Comparison of ENCODE assay signal across 21 cellular contexts in genomic region chr7:106566174-106566573, GRCh38.
DNase-seq lines count a peak whose midpoint lies in the region; ATAC-seq and TF ChIP-seq lines count a peak whose summit lies in the region.
"Had no signal": no experiment of that assay in that cellular context is flagged by ENCODE, and none has a peak within 500 bp of the region (broad histone marks: within the 10 kb centered on the region; RNA-seq: fewer than 3 reads in every experiment).

No MANE protein-coding gene starts in this region.

- H3K79me2 ChIP-seq in mesendoderm (ENCODE audit: control insufficient read depth, insufficient read depth, low read length) (no peaks in the 10 kb centered on the region), smooth muscle cell (ENCODE audit: low read depth) (no peaks in the 10 kb centered on the region)

- WGBS in esophagus muscularis mucosa: 71% methylated on average over 6 of the region's 6 CpGs
- WGBS in mesendoderm (ENCODE audit: extremely low coverage, insufficient coverage, low lambda C conversion rate): no CpG with 5 or more reads among the region's 6 CpGs
- WGBS in smooth muscle cell (ENCODE audit: low lambda C conversion rate): 54% methylated on average over 6 of the region's 6 CpGs
- whole genome bisulfite sequencing in right cardiac atrium: 62% methylated on average over 6 of the region's 6 CpGs

- H3K56ac ChIP-seq in mesendoderm (ENCODE audit: low read length): no peak overlapping the region

- H3K27ac ChIP-seq in esophagus muscularis mucosa (replicated peaks in 1 of 4) (no peak overlapping the region), mesendoderm (ENCODE audit: low read depth, low read length) (no peak overlapping the region), smooth muscle cell (ENCODE audit: low read depth) (peak overlapping the region; percentile 58), right cardiac atrium (ENCODE audit: low read length) (no peak overlapping the region)
- H3K27ac ChIP-seq: GM23248, HL-60 had no signal

- H3K36me3 ChIP-seq in esophagus muscularis mucosa: no peaks in the 10 kb centered on the region
- H3K36me3 ChIP-seq in mesendoderm (ENCODE audit: control insufficient read depth, insufficient read depth, low read length): no peaks in the 10 kb centered on the region
- H3K36me3 ChIP-seq in smooth muscle cell (ENCODE audit: low read depth): no peaks in the 10 kb centered on the region
- no peaks in the 10 kb centered on the region for H3K36me3 ChIP-seq in H7 (replicated peaks; ENCODE audit: control insufficient read depth, insufficient read depth, low read length)
- H3K36me3 ChIP-seq: BE2C had no signal

- H4K20me1 ChIP-seq in smooth muscle cell (ENCODE audit: low read depth): no peaks in the 10 kb centered on the region

- peak overlapping the region; percentile 35 for H2AFZ ChIP-seq in smooth muscle cell (ENCODE audit: low read depth)
- H2AFZ ChIP-seq: GM23248 had no signal

- no peak overlapping the region for H3K4ac ChIP-seq in mesendoderm (ENCODE audit: low read depth, low read length)

- H3K27me3 ChIP-seq in esophagus muscularis mucosa (no peaks in the 10 kb centered on the region), mesendoderm (ENCODE audit: insufficient read depth, low read length, poor library complexity) (no peaks in the 10 kb centered on the region), smooth muscle cell (ENCODE audit: low read depth) (no peaks in the 10 kb centered on the region), H7 (ENCODE audit: control insufficient read depth, insufficient read depth, low read length) (no peaks in the 10 kb centered on the region; the same call in 1 of the 2 replicates), right cardiac atrium (ENCODE audit: control insufficient read depth, insufficient read depth) (no peaks in the 10 kb centered on the region)
- H3K27me3 ChIP-seq: BE2C had no signal

- H2BK120ac ChIP-seq in mesendoderm (ENCODE audit: low read depth, low read length): no peak overlapping the region

- H2BK5ac ChIP-seq in mesendoderm (ENCODE audit: low read length): no peak overlapping the region

- no peak for ATAC-seq in right cardiac atrium
- no peak for ATAC-seq in GM18867 (IDR thresholded peaks at IDR 0.05; ENCODE audit: unreplicated experiment)
- ATAC-seq: GM12878, HCT116 had no signal

- H3K23ac ChIP-seq in mesendoderm (ENCODE audit: low read length): no peak overlapping the region

- TF ChIP-seq CTCF in esophagus muscularis mucosa (IDR thresholded peaks at IDR 0.05): no peak
- TF ChIP-seq CTCF in smooth muscle cell (IDR thresholded peaks at IDR 0.05; ENCODE audit: borderline replicate concordance, insufficient read depth, poor library complexity, severe bottlenecking): no peak

- no peaks in the 10 kb centered on the region for H3K79me1 ChIP-seq in mesendoderm (ENCODE audit: low read length)

- peaks cover 10 to 21% (median 16%) of the 10 kb centered on the region in 4 donors for H3K4me1 ChIP-seq in esophagus muscularis mucosa
- peaks cover 7% of the 10 kb centered on the region for H3K4me1 ChIP-seq in mesendoderm (ENCODE audit: control insufficient read depth, low read depth, low read length)
- H3K4me1 ChIP-seq in smooth muscle cell (ENCODE audit: low read depth): no peaks in the 10 kb centered on the region
- H3K4me1 ChIP-seq in right cardiac atrium (ENCODE audit: control insufficient read depth, insufficient read depth, low read length): no peaks in the 10 kb centered on the region

- no peak overlapping the region for H3K18ac ChIP-seq in mesendoderm (ENCODE audit: low read length)

- H3K9ac ChIP-seq in mesendoderm (ENCODE audit: low read length): no peak overlapping the region
- H3K9ac ChIP-seq in smooth muscle cell (ENCODE audit: low read depth): no peak overlapping the region
- H3K9ac ChIP-seq: GM23248 had no signal

- H4K5ac ChIP-seq in mesendoderm (ENCODE audit: low read length): no peak overlapping the region

- H3K4me3 ChIP-seq in esophagus muscularis mucosa (no peak overlapping the region), mesendoderm (ENCODE audit: low read length) (no peak overlapping the region), smooth muscle cell (no peak overlapping the region), H7 (ENCODE audit: insufficient read depth, low read depth, low read length) (no peak overlapping the region), right cardiac atrium (ENCODE audit: low read length) (no peak overlapping the region)
- H3K4me3 ChIP-seq: GM12878, GM23248 had no signal

- H4K8ac ChIP-seq in mesendoderm (ENCODE audit: low read depth, low read length): no peak overlapping the region

- TF ChIP-seq EP300 in esophagus muscularis mucosa (IDR thresholded peaks at IDR 0.05): no peak

- TF ChIP-seq POLR2A in esophagus muscularis mucosa (IDR thresholded peaks at IDR 0.05; ENCODE audit: low read depth): no peak

- no peak overlapping the region for H2AK5ac ChIP-seq in mesendoderm (ENCODE audit: low read length)

- H3K4me2 ChIP-seq in mesendoderm (ENCODE audit: low read length) (no peak overlapping the region), smooth muscle cell (no peak overlapping the region)

- H3K9me3 ChIP-seq in esophagus muscularis mucosa: no peaks in the 10 kb centered on the region
- H3K9me3 ChIP-seq in smooth muscle cell (replicated peaks; ENCODE audit: low read depth): no peaks in the 10 kb centered on the region
- no peaks in the 10 kb centered on the region for H3K9me3 ChIP-seq in right cardiac atrium (ENCODE audit: control insufficient read depth, low read length)
- H3K9me3 ChIP-seq: BE2C had no signal

- intact Hi-C loops in esophagus muscularis mucosa (cut with DNase I): no loop called here
- intact Hi-C loops in right cardiac atrium (cut with DNase I): no loop called here

- peak overlapping the region; percentile 12 for H2BK15ac ChIP-seq in mesendoderm (replicated peaks; ENCODE audit: low read depth)

- DNase-seq in esophagus muscularis mucosa (ENCODE audit: extremely low spot score): peak; percentile 68
- no peak for DNase-seq in mesendoderm
- DNase-seq in smooth muscle cell (lab: John Stamatoyannopoulos, UW; ENCODE audit: unreplicated experiment): no peak
- no peak for DNase-seq in H7
- no peak for DNase-seq in right cardiac atrium
- DNase-seq: ACHN; BE2C; C1 segment of cervical spinal cord; CD4-positive, CD25-positive, alpha-beta regulatory T cell; CD8-positive, alpha-beta memory T cell; COR-L47; DMS 273 treated with DMSO at 0.1 percent for 48 hours; DMS53; DND-41; EL; GM23248; HFFc6 had no signal

- H3F3A ChIP-seq in smooth muscle cell (ENCODE audit: low read depth): peaks cover 10% of the 10 kb centered on the region
